ENCODE assay signal across 25 cellular contexts in genomic region chr13:93279982-93280381, GRCh38. TPM values are rescaled to one million over a fixed set of nuclear protein-coding genes. Genes with fewer than 3 reads are reported as not detected.
"Had no signal": no experiment of that assay in that cellular context is flagged by ENCODE, and none has a peak within 500 bp of the region (broad histone marks: within the 10 kb centered on the region; RNA-seq: fewer than 3 reads in every experiment).

No MANE protein-coding gene starts in this region.

- H3K4me1 ChIP-seq: heart left ventricle, lower lobe of right lung, suprapubic skin, transverse colon had no signal

- ATAC-seq: activated T-cell treated with anti-CD3 and anti-CD28 coated beads, Interleukin-2, amount 50 U/mL, for 72 hours; heart left ventricle; lower lobe of right lung; sciatic nerve; stimulated activated effector memory CD8-positive, alpha-beta T cell treated with anti-CD3 and anti-CD28 coated beads, Interleukin-12 subunit alpha, Interleukin-12 subunit beta, amount 100 ng/mL, for 72 hours; stimulated activated naive CD8-positive, alpha-beta T cell treated with anti-CD3 and anti-CD28 coated beads, Interleukin-15, amount 100 ng/mL, for 72 hours had no signal

- H3K36me3 ChIP-seq: brain microvascular endothelial cell, heart left ventricle, lower lobe of right lung, suprapubic skin, transverse colon had no signal

- H3K4me3 ChIP-seq: heart left ventricle, lower lobe of right lung, suprapubic skin, transverse colon had no signal

- DNase-seq: activated CD4-positive, alpha-beta T cell treated with anti-CD3 and anti-CD28 coated beads for 4 hours; activated CD4-positive, alpha-beta T cell treated with anti-CD3 and anti-CD28 coated beads, Interleukin-2, amount 50 U/mL, for 48 hours; activated CD4-positive, CD25-positive, alpha-beta regulatory T cell; activated effector memory CD4-positive, alpha-beta T cell treated with Interleukin-2 at 50 U/mL for 16 hours; activated T-cell treated with anti-CD3 and anti-CD28 coated beads, Interleukin-2, amount 50 U/mL, for 72 hours; aorta; brain microvascular endothelial cell; caudate nucleus; effector CD4-positive, alpha-beta T cell; heart left ventricle; kidney; lower lobe of right lung; naive B cell; occipital lobe; posterior cingulate gyrus; small intestine; stimulated activated CD4-positive, alpha-beta T cell treated with anti-CD3 and anti-CD28 coated beads, Interleukin-2, amount 100 ng/mL, for 24 hours; stimulated activated naive CD8-positive, alpha-beta T cell treated with anti-CD3 and anti-CD28 coated beads, Interleukin-15, amount 100 ng/mL, for 72 hours; T1000; transverse colon had no signal

- FAIRE-seq: endometrium, kidney, small intestine, urothelium cell line had no signal

- H3K27me3 ChIP-seq: brain microvascular endothelial cell, heart left ventricle, suprapubic skin, transverse colon had no signal

- H3K27ac ChIP-seq: brain microvascular endothelial cell, heart left ventricle, lower lobe of right lung, suprapubic skin, transverse colon had no signal

- H3K9me3 ChIP-seq: heart left ventricle, lower lobe of right lung, suprapubic skin, transverse colon had no signal

RNA-seq across cellular contexts. Expression of gene GPC6, which starts 53.4 kb away (rescaled TPM):
- total RNA-seq: activated T-cell treated with anti-CD3 and anti-CD28 coated beads, Interleukin-2, amount 50 U/mL, for 72 hours had no signal
